ENCODE assay signal across 15 cellular contexts in the genomic region with DNA sequence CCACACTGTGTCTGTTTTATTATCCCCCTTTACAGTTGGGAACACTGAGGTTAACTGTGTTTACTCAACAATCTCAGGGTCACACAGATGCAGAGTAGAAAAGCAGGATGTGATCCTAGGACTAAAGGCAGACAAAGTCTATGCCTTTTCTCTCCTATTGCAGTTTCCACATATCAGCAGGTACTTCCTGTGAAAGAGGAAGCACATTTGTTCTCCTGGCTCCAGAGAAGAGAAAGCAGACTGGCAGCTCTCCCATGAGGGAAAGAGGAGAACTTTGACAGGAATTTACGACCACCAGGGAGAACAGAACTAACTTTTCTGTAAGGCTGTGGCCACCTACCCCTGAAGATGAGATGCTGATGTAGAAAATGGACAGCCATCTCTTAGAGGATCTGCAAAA.
DNase-seq lines count a peak whose midpoint lies in the region; ATAC-seq and TF ChIP-seq lines count a peak whose summit lies in the region.
"Had no signal": no experiment of that assay in that cellular context is flagged by ENCODE, and none has a peak within 500 bp of the region (broad histone marks: within the 10 kb centered on the region; RNA-seq: fewer than 3 reads in every experiment).

No MANE protein-coding gene starts in this region.

- no peak for ATAC-seq in IMR-90 (ENCODE audit: low read depth)
- no peak for ATAC-seq in HG03135 (IDR thresholded peaks at IDR 0.05; ENCODE audit: unreplicated experiment)
- ATAC-seq: HCT116 had no signal

- intact Hi-C loops in A673 (cut with micrococcal nuclease; ENCODE audit: unreplicated experiment) = loop anchor here (5.0 kb wide), 1 partner anchor 85 kb away; a partner anchor contains a TSS
- intact Hi-C loops in IMR-90 (cut with micrococcal nuclease) = loop anchor here (2.0 to 10.0 kb wide), 3 partner anchors 55 to 173 kb away; a partner anchor contains a TSS

- H3K56ac ChIP-seq in IMR-90 (ENCODE audit: extremely low read depth, insufficient read depth, low read length) (peak overlapping the region; percentile 6; the same call in 1 of the 2 replicates), mesendoderm (ENCODE audit: low read length) (no peak overlapping the region)

- H3K36me3 ChIP-seq in A673 (ENCODE audit: insufficient read depth, low read length, poor library complexity, severe bottlenecking) = no peaks in the 10 kb centered on the region
- H3K36me3 ChIP-seq in IMR-90 (ENCODE audit: control insufficient read depth, insufficient read depth, low read length) = no peaks in the 10 kb centered on the region
- no peaks in the 10 kb centered on the region for H3K36me3 ChIP-seq in adipocyte (ENCODE audit: control insufficient read depth, insufficient read depth, low read length, severe bottlenecking)
- no peaks in the 10 kb centered on the region for H3K36me3 ChIP-seq in mesendoderm (ENCODE audit: control insufficient read depth, insufficient read depth, low read length)

- no peaks in the 10 kb centered on the region for H3K79me2 ChIP-seq in mesendoderm (ENCODE audit: control insufficient read depth, insufficient read depth, low read length)

- DNase-seq in A673 (ENCODE audit: low spot score) (peak; percentile 91), IMR-90 (no peak), adipocyte (ENCODE audit: low read depth) (no peak), mesendoderm (peak; percentile 57), activated gamma-delta T cell treated with Interleukin-2 at 50 U/mL for 16 hours (no peak), amniotic stem cell (lab: John Stamatoyannopoulos, UW) (no peak), HEK293T (ENCODE audit: extremely low spot score) (no peak)
- DNase-seq: C1 segment of cervical spinal cord; Calu3; CD4-positive, alpha-beta T cell; DMS 273 treated with DMSO at 0.1 percent for 48 hours; DMS79 treated with DMSO at 0.1 percent for 48 hours; GDM1 had no signal

- peaks cover 40% of the 10 kb centered on the region for H3K4me1 ChIP-seq in A673 (ENCODE audit: insufficient read depth, low read length, poor library complexity, severe bottlenecking)
- H3K4me1 ChIP-seq in IMR-90 (ENCODE audit: control insufficient read depth, insufficient read depth, low read length) = peaks cover 23% of the 10 kb centered on the region
- peaks cover 65% of the 10 kb centered on the region for H3K4me1 ChIP-seq in adipocyte (ENCODE audit: control insufficient read depth, insufficient read depth, low read length)
- H3K4me1 ChIP-seq in mesendoderm (ENCODE audit: control insufficient read depth, low read depth, low read length) = peaks cover 8% of the 10 kb centered on the region

- H4K91ac ChIP-seq in IMR-90 (ENCODE audit: insufficient read depth, low read depth, low read length) = peak overlapping the region; percentile 79

- TF ChIP-seq CTCF in A673 (conservative IDR thresholded peaks at IDR 0.05; ENCODE audit: low read depth, low read length) (0 out of 2 replicates have a peak, but pooled peaks have one; percentile 11), IMR-90 (conservative IDR thresholded peaks at IDR 0.05; ENCODE audit: low read depth, low read length) (no peak)

- H4K5ac ChIP-seq in IMR-90 (ENCODE audit: low read depth, low read length) (0 out of 2 replicates have a peak overlapping the region, but pooled peaks have one; percentile 22), mesendoderm (ENCODE audit: low read length) (no peak overlapping the region)

- H3K9me1 ChIP-seq in IMR-90 (ENCODE audit: insufficient read depth, low read length) = peaks cover 13% of the 10 kb centered on the region; the same call in 1 of the 2 replicates

- BruUV-seq in A673 (replicated peaks; lab: Mats Ljungman, UMichigan) = no TSS peak
- BruUV-seq in IMR-90 (replicated peaks; lab: Mats Ljungman, UMichigan) = no TSS peak

- peak overlapping the region; percentile 94 for H3K14ac ChIP-seq in IMR-90 (replicated peaks; ENCODE audit: low read depth, low read length)

- H2AK5ac ChIP-seq in IMR-90 (ENCODE audit: low read depth, low read length) = peak overlapping the region; percentile 85
- H2AK5ac ChIP-seq in mesendoderm (ENCODE audit: low read length) = no peak overlapping the region

- H3K23ac ChIP-seq in IMR-90 (ENCODE audit: low read depth, low read length) (no peak overlapping the region), mesendoderm (ENCODE audit: low read length) (no peak overlapping the region)

- no peak overlapping the region for H2AK9ac ChIP-seq in IMR-90 (replicated peaks; ENCODE audit: low read depth, low read length, poor library complexity)

- H3K79me1 ChIP-seq in IMR-90 (ENCODE audit: low read depth in 1 of 2, low read length in 2 of 2) (no peaks in the 10 kb centered on the region), mesendoderm (ENCODE audit: low read length) (no peaks in the 10 kb centered on the region)

- no peak overlapping the region for H3K9ac ChIP-seq in IMR-90 (ENCODE audit: low read depth, low read length)
- H3K9ac ChIP-seq in adipocyte (ENCODE audit: low read length) = peak overlapping the region; percentile 7
- no peak overlapping the region for H3K9ac ChIP-seq in mesendoderm (ENCODE audit: low read length)

- CTCF ChIA-PET in A673 (lab: Charles Lee) (no interaction called here), IMR-90 (lab: Yijun Ruan, JAX) (interaction anchor here (1.1 kb wide), 1 partner anchor 10 kb away, joined by 4 read pairs; no protein-coding TSS in a partner anchor), HEK293T (lab: Yijun Ruan, JAX) (no interaction called here)

- H3K9me3 ChIP-seq in A673 (ENCODE audit: low read depth, low read length, poor library complexity, severe bottlenecking) = no peaks in the 10 kb centered on the region
- no peaks in the 10 kb centered on the region for H3K9me3 ChIP-seq in IMR-90 (ENCODE audit: control insufficient read depth, insufficient read depth, low read length)
- H3K9me3 ChIP-seq in adipocyte (ENCODE audit: control insufficient read depth, low read length) = no peaks in the 10 kb centered on the region

- no peaks in the 10 kb centered on the region for H3K27me3 ChIP-seq in A673 (replicated peaks; ENCODE audit: insufficient read depth, low read depth, low read length, poor library complexity)
- no peaks in the 10 kb centered on the region for H3K27me3 ChIP-seq in IMR-90 (ENCODE audit: control insufficient read depth, insufficient read depth, low read length)
- no peaks in the 10 kb centered on the region for H3K27me3 ChIP-seq in adipocyte (replicated peaks; ENCODE audit: control insufficient read depth, insufficient read depth, low read length)
- H3K27me3 ChIP-seq in mesendoderm (ENCODE audit: insufficient read depth, low read length, poor library complexity) = no peaks in the 10 kb centered on the region

- in situ Hi-C loops in IMR-90 (cut with MboI; ENCODE audit: low sequenced_read_pairs) = no loop called here

- H2BK20ac ChIP-seq in IMR-90 (ENCODE audit: low read depth, low read length) = peak overlapping the region; percentile 99

- dilution Hi-C loops in IMR-90 (cut with HindIII; ENCODE audit: low sequenced_read_pairs, unreplicated experiment) = no loop called here

- H3K4me3 ChIP-seq in A673 (ENCODE audit: low read depth, low read length, poor library complexity, severe bottlenecking) = no peak overlapping the region
- H3K4me3 ChIP-seq in IMR-90 (ENCODE audit: insufficient read depth, low read depth, low read length) = no peak overlapping the region
- no peak overlapping the region for H3K4me3 ChIP-seq in adipocyte (ENCODE audit: low read length)
- H3K4me3 ChIP-seq in mesendoderm (ENCODE audit: low read length) = no peak overlapping the region

- no peak overlapping the region for H2AFZ ChIP-seq in IMR-90 (replicated peaks; ENCODE audit: low read length, poor library complexity)

- H3K27ac ChIP-seq in A673 (ENCODE audit: low read depth, low read length, poor library complexity, severe bottlenecking) (peak overlapping the region; percentile 55), IMR-90 (ENCODE audit: insufficient read depth, low read length) (no peak overlapping the region), mesendoderm (ENCODE audit: low read depth, low read length) (no peak overlapping the region)

- TF ChIP-seq POLR2A in IMR-90 (IDR thresholded peaks at IDR 0.05; ENCODE audit: low read depth, low read length) = no peak

- H3K4me2 ChIP-seq in IMR-90 (ENCODE audit: low read depth, low read length) = no peak overlapping the region
- H3K4me2 ChIP-seq in mesendoderm (ENCODE audit: low read length) = no peak overlapping the region

- peak overlapping the region; percentile 82 to 92; a peak in 2 of 4 replicates for H4K8ac ChIP-seq in IMR-90 (ENCODE audit: low read depth in 2 of 2, low read length in 2 of 2)
- H4K8ac ChIP-seq in mesendoderm (ENCODE audit: low read depth, low read length) = no peak overlapping the region

- H4K20me1 ChIP-seq in IMR-90 (ENCODE audit: insufficient read depth, low read length) = no peaks in the 10 kb centered on the region

- WGBS in IMR-90 (ENCODE audit: extremely low coverage in 2 of 2, insufficient read length in 1 of 2), 2 experiments = no CpG with 5 or more reads among the region's 1 CpG
- no CpG with 5 or more reads among the region's 1 CpG for WGBS in mesendoderm (ENCODE audit: extremely low coverage, insufficient coverage, low lambda C conversion rate)

- H2BK15ac ChIP-seq in IMR-90 (ENCODE audit: low read depth, low read length) (peak overlapping the region; percentile 88), mesendoderm (replicated peaks; ENCODE audit: low read depth) (no peak overlapping the region)

- H2BK5ac ChIP-seq in IMR-90 (ENCODE audit: low read depth, low read length, poor library complexity, severe bottlenecking) = no peak overlapping the region
- H2BK5ac ChIP-seq in mesendoderm (ENCODE audit: low read length) = no peak overlapping the region

- H2BK120ac ChIP-seq in IMR-90 (ENCODE audit: low read depth, low read length) = peak overlapping the region; percentile 82
- H2BK120ac ChIP-seq in mesendoderm (ENCODE audit: low read depth, low read length) = no peak overlapping the region

- H3K18ac ChIP-seq in IMR-90 (ENCODE audit: low read depth, low read length) (peak overlapping the region; percentile 60), mesendoderm (ENCODE audit: low read length) (no peak overlapping the region)

- no peak for TF ChIP-seq RAD21 in IMR-90 (IDR thresholded peaks at IDR 0.05; ENCODE audit: low read length)

- POLR2A ChIA-PET in A673 (lab: Charles Lee; ENCODE audit: low non-redundant PET) (no interaction called here), IMR-90 (lab: Charles Lee; ENCODE audit: unreplicated experiment) (interaction anchor here (1.1 kb wide), 1 partner anchor 84 kb away, joined by 3 read pairs; a partner anchor contains a TSS), HEK293T (lab: Yijun Ruan, JAX) (no interaction called here)

- H3K4ac ChIP-seq in IMR-90 (ENCODE audit: low read depth, low read length) (peak overlapping the region; percentile 70; the same call in 1 of the 2 replicates), mesendoderm (ENCODE audit: low read depth, low read length) (no peak overlapping the region)

TF ChIP-seq in IMR-90, 13 proteins besides CTCF, POLR2A, EP300 and RAD21 (continues in another document):
- no peak for TF ChIP-seq RCOR1 (IDR thresholded peaks at IDR 0.05; ENCODE audit: insufficient replicate concordance, low read length)
- TF ChIP-seq FOS (IDR thresholded peaks at IDR 0.05; ENCODE audit: low read depth, low read length) = no peak

TF ChIP-seq in HEK293T, 16 proteins besides CTCF, POLR2A, EP300 and RAD21 (continues in another document):
- TF ChIP-seq NFRKB (IDR thresholded peaks at IDR 0.05) (no peak), BHLHE40 (IDR thresholded peaks at IDR 0.05; ENCODE audit: borderline replicate concordance) (no peak), FOXM1 (IDR thresholded peaks at IDR 0.05; ENCODE audit: borderline replicate concordance) (no peak), ARNT (IDR thresholded peaks at IDR 0.05) (no peak)

Comparison
In these comparisons a context has a peak if more than half of its experiments do, and no peak if none do; other contexts are left out.
1. DNase-seq: peak in A673 (single experiment) and mesendoderm (single experiment); none in IMR-90 (single experiment), adipocyte (single experiment), activated gamma-delta T cell treated with Interleukin-2 at 50 U/mL for 16 hours (single experiment), amniotic stem cell (single experiment) and HEK293T (single experiment).